1 cellular context compared by ENCODE assay signal in the genomic region with DNA sequence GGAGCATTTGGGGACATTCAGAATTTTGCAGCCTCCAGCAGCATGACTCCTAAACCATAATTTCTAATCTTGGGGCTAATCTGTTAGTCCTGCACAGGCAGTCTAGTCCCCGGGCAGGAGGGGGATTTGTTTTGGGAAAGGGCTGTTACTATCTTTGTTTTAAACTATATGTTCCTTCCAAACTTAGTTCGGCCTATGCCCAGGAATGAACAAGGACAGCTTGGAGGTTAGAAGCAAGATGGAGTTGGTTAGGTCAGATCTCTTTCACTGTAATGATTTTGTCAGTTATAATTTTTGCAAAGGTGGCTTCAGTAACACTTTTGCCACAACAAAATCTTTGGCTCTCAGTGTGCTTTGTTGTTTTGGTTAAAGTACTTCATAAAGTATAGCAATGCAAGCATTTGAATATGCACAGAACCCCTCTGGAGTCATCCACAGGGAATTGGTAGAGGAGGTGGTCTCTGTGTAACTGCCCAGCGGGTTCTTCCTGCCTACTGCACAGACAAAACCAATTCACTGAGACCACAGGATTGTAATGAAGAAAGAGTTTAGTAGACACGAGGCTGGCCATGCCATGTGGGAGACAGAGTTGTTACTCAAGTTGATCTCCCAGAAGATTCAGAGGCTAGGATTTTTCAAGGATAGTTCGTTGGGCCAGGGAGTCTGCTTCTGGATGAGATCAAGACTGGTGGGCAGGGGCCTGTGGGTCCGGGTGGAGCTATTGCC.
A peak's percentile ranks its signal among the peaks of the same experiment; 100 is the strongest.
TF ChIP-seq lines count a peak whose summit lies in the region.

No MANE protein-coding gene starts in this region.

TF ChIP-seq in K562, 482 proteins besides CTCF, POLR2A, EP300 and RAD21 (continued from another document and continues in another):
- TF ChIP-seq, protein P1, sequence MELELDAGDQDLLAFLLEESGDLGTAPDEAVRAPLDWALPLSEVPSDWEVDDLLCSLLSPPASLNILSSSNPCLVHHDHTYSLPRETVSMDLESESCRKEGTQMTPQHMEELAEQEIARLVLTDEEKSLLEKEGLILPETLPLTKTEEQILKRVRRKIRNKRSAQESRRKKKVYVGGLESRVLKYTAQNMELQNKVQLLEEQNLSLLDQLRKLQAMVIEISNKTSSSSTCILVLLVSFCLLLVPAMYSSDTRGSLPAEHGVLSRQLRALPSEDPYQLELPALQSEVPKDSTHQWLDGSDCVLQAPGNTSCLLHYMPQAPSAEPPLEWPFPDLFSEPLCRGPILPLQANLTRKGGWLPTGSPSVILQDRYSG (tag; conservative IDR thresholded peaks at IDR 0.05; ENCODE audit: low read depth) = peak; percentile 99
- TF ChIP-seq KDM2B (CRISPR knock-in tag; IDR thresholded peaks at IDR 0.05) (peak; percentile 75; the same call in 1 of the 2 replicates), PYGO2 (tag; IDR thresholded peaks at IDR 0.05) (peak; percentile 96), HMG20B (CRISPR knock-in tag; IDR thresholded peaks at IDR 0.05) (peak; percentile 85; the same call in 1 of the 2 replicates), STAG1 (CRISPR knock-in tag; IDR thresholded peaks at IDR 0.05; ENCODE audit: borderline replicate concordance) (no peak), CSDE1 (IDR thresholded peaks at IDR 0.05) (no peak), ETV1 (tag; conservative IDR thresholded peaks at IDR 0.05; ENCODE audit: low read depth) (peak; percentile 63), BCLAF1 (IDR thresholded peaks at IDR 0.05; ENCODE audit: borderline replicate concordance in 1 of 2, control insufficient read depth in 1 of 2, low read depth in 2 of 2, low read length in 1 of 2) (no peak), ZNF589 (CRISPR knock-in tag; IDR thresholded peaks at IDR 0.05; ENCODE audit: low read depth) (peak; percentile 98), MXI1 (IDR thresholded peaks at IDR 0.05; ENCODE audit: low read depth, low read length) (no peak), SIX5 (IDR thresholded peaks at IDR 0.05; ENCODE audit: borderline replicate concordance in 1 of 2, insufficient read depth in 1 of 2, low read depth in 1 of 2, low read length in 2 of 2) (no peak), CXXC5 (CRISPR knock-in tag; IDR thresholded peaks at IDR 0.05) (peak; percentile 98), ZNF311 (CRISPR knock-in tag; IDR thresholded peaks at IDR 0.05) (peak; percentile 99), ZC3H11A (IDR thresholded peaks at IDR 0.05; ENCODE audit: low read depth, low read length) (no peak), ILK (tag; IDR thresholded peaks at IDR 0.05; ENCODE audit: borderline replicate concordance, low read depth) (peak; percentile 94), PPARD (CRISPR knock-in tag; IDR thresholded peaks at IDR 0.05) (peak; percentile 86), ADNP (tag; IDR thresholded peaks at IDR 0.05) (no peak), DDX20 (tag; IDR thresholded peaks at IDR 0.05; ENCODE audit: low read depth) (peak; percentile 98), ZNF586 (CRISPR knock-in tag; conservative IDR thresholded peaks at IDR 0.05) (peak; percentile 94), ZNF324 (CRISPR knock-in tag; IDR thresholded peaks at IDR 0.05) (peak; percentile 85), ZNF449 (CRISPR knock-in tag; IDR thresholded peaks at IDR 0.05) (peak; percentile 97), ZNF699 (CRISPR knock-in tag; IDR thresholded peaks at IDR 0.05; ENCODE audit: insufficient replicate concordance) (no peak), HNRNPK (IDR thresholded peaks at IDR 0.05; ENCODE audit: low read depth, low read length, poor library complexity, severe bottlenecking) (no peak), ZNF717 (CRISPR knock-in tag; IDR thresholded peaks at IDR 0.05) (peak; percentile 79; the same call in 1 of the 2 replicates), ZNF444 (CRISPR knock-in tag; IDR thresholded peaks at IDR 0.05) (peak; percentile 97), ZNF224 (CRISPR knock-in tag; IDR thresholded peaks at IDR 0.05) (no peak), DMBX1 (CRISPR knock-in tag; IDR thresholded peaks at IDR 0.05; ENCODE audit: borderline replicate concordance) (peak; percentile 100), ZSCAN29 (IDR thresholded peaks at IDR 0.05) (no peak), ZNF583 (CRISPR knock-in tag; IDR thresholded peaks at IDR 0.05) (peak; percentile 99), SRF (CRISPR knock-in tag; IDR thresholded peaks at IDR 0.05) (peak in 1 of 2 experiments; percentile 82; a peak in 1 of 4 replicates), ZNF23 (CRISPR knock-in tag; IDR thresholded peaks at IDR 0.05) (peak; percentile 95), ZNF584 (CRISPR knock-in tag; IDR thresholded peaks at IDR 0.05; ENCODE audit: low read depth) (peak; percentile 97), ZNF140 (CRISPR knock-in tag; IDR thresholded peaks at IDR 0.05) (peak; percentile 88), E2F3 (CRISPR knock-in tag; IDR thresholded peaks at IDR 0.05) (peak; percentile 96)
- TF ChIP-seq, protein P2, sequence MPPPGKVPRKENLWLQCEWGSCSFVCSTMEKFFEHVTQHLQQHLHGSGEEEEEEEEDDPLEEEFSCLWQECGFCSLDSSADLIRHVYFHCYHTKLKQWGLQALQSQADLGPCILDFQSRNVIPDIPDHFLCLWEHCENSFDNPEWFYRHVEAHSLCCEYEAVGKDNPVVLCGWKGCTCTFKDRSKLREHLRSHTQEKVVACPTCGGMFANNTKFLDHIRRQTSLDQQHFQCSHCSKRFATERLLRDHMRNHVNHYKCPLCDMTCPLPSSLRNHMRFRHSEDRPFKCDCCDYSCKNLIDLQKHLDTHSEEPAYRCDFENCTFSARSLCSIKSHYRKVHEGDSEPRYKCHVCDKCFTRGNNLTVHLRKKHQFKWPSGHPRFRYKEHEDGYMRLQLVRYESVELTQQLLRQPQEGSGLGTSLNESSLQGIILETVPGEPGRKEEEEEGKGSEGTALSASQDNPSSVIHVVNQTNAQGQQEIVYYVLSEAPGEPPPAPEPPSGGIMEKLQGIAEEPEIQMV (tag; conservative IDR thresholded peaks at IDR 0.05; ENCODE audit: low read depth) = peak; percentile 93
- TF ChIP-seq, protein P3, sequence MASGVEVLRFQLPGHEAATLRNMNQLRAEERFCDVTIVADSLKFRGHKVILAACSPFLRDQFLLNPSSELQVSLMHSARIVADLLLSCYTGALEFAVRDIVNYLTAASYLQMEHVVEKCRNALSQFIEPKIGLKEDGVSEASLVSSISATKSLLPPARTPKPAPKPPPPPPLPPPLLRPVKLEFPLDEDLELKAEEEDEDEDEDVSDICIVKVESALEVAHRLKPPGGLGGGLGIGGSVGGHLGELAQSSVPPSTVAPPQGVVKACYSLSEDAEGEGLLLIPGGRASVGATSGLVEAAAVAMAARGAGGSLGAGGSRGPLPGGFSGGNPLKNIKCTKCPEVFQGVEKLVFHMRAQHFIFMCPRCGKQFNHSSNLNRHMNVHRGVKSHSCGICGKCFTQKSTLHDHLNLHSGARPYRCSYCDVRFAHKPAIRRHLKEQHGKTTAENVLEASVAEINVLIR (CRISPR knock-in tag; IDR thresholded peaks at IDR 0.05) = peak; percentile 87
- TF ChIP-seq, protein P4, sequence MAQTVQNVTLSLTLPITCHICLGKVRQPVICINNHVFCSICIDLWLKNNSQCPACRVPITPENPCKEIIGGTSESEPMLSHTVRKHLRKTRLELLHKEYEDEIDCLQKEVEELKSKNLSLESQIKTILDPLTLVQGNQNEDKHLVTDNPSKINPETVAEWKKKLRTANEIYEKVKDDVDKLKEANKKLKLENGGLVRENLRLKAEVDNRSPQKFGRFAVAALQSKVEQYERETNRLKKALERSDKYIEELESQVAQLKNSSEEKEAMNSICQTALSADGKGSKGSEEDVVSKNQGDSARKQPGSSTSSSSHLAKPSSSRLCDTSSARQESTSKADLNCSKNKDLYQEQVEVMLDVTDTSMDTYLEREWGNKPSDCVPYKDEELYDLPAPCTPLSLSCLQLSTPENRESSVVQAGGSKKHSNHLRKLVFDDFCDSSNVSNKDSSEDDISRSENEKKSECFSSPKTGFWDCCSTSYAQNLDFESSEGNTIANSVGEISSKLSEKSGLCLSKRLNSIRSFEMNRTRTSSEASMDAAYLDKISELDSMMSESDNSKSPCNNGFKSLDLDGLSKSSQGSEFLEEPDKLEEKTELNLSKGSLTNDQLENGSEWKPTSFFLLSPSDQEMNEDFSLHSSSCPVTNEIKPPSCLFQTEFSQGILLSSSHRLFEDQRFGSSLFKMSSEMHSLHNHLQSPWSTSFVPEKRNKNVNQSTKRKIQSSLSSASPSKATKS (CRISPR knock-in tag; IDR thresholded peaks at IDR 0.05) = peak; percentile 92
- TF ChIP-seq, protein P5, sequence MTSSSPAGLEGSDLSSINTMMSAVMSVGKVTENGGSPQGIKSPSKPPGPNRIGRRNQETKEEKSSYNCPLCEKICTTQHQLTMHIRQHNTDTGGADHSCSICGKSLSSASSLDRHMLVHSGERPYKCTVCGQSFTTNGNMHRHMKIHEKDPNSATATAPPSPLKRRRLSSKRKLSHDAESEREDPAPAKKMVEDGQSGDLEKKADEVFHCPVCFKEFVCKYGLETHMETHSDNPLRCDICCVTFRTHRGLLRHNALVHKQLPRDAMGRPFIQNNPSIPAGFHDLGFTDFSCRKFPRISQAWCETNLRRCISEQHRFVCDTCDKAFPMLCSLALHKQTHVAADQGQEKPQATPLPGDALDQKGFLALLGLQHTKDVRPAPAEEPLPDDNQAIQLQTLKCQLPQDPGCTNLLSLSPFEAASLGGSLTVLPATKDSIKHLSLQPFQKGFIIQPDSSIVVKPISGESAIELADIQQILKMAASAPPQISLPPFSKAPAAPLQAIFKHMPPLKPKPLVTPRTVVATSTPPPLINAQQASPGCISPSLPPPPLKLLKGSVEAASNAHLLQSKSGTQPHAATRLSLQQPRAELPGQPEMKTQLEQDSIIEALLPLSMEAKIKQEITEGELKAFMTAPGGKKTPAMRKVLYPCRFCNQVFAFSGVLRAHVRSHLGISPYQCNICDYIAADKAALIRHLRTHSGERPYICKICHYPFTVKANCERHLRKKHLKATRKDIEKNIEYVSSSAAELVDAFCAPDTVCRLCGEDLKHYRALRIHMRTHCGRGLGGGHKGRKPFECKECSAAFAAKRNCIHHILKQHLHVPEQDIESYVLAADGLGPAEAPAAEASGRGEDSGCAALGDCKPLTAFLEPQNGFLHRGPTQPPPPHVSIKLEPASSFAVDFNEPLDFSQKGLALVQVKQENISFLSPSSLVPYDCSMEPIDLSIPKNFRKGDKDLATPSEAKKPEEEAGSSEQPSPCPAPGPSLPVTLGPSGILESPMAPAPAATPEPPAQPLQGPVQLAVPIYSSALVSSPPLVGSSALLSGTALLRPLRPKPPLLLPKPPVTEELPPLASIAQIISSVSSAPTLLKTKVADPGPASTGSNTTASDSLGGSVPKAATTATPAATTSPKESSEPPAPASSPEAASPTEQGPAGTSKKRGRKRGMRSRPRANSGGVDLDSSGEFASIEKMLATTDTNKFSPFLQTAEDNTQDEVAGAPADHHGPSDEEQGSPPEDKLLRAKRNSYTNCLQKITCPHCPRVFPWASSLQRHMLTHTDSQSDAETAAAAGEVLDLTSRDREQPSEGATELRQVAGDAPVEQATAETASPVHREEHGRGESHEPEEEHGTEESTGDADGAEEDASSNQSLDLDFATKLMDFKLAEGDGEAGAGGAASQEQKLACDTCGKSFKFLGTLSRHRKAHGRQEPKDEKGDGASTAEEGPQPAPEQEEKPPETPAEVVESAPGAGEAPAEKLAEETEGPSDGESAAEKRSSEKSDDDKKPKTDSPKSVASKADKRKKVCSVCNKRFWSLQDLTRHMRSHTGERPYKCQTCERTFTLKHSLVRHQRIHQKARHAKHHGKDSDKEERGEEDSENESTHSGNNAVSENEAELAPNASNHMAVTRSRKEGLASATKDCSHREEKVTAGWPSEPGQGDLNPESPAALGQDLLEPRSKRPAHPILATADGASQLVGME (CRISPR knock-in tag; IDR thresholded peaks at IDR 0.05) = peak; percentile 98
- TF ChIP-seq, protein P6, sequence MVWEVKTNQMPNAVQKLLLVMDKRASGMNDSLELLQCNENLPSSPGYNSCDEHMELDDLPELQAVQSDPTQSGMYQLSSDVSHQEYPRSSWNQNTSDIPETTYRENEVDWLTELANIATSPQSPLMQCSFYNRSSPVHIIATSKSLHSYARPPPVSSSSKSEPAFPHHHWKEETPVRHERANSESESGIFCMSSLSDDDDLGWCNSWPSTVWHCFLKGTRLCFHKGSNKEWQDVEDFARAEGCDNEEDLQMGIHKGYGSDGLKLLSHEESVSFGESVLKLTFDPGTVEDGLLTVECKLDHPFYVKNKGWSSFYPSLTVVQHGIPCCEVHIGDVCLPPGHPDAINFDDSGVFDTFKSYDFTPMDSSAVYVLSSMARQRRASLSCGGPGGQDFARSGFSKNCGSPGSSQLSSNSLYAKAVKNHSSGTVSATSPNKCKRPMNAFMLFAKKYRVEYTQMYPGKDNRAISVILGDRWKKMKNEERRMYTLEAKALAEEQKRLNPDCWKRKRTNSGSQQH (CRISPR knock-in tag; IDR thresholded peaks at IDR 0.05) = peak; percentile 76
